In genomic region chr6:40328376-40328987, GRCh38 we compare ENCODE assay signal across 9 cellular contexts.
A peak's percentile ranks its signal among the peaks of the same experiment; 100 is the strongest.
DNase-seq lines count a peak whose midpoint lies in the region; ATAC-seq, FAIRE-seq and TF ChIP-seq lines count a peak whose summit lies in the region.
"Had no signal": no experiment of that assay in that cellular context is flagged by ENCODE, and none has a peak within 500 bp of the region (broad histone marks: within the 10 kb centered on the region; RNA-seq: fewer than 3 reads in every experiment).

No MANE protein-coding gene starts in this region.

- DNase-seq in NCI-H1417 (lab: John Stamatoyannopoulos, UW) (peak; percentile 70 to 80 (median 72)), NCI-H1417 treated with DMSO at 0.1 percent for 48 hours (lab: John Stamatoyannopoulos, UW) (no peak), NCI-H2196 treated with DMSO at 0.1 percent for 48 hours (lab: John Stamatoyannopoulos, UW; ENCODE audit: unreplicated experiment) (peak; percentile 68), keratinocyte (ENCODE audit: low read depth, low spot score) (peak; percentile 19), MG63 (no peak)
- DNase-seq in activated naive CD4-positive, alpha-beta T cell treated with anti-CD3 and anti-CD28 coated beads for 36 hours: peak; percentile 55
- DNase-seq in stimulated activated naive CD4-positive, alpha-beta T cell (lab: John Stamatoyannopoulos, UW): peak in 5 of 6 experiments; percentile 6 to 69 (median 11)

- H3K4me1 ChIP-seq in keratinocyte (ENCODE audit: control insufficient read depth, extremely low read depth, insufficient read depth, low read length): no peaks in the 10 kb centered on the region

- H3K9me3 Mint-ChIP-seq in activated naive CD4-positive, alpha-beta T cell treated with anti-CD3 and anti-CD28 coated beads for 36 hours: no peaks in the 10 kb centered on the region

- H3K4me3 Mint-ChIP-seq in activated naive CD4-positive, alpha-beta T cell treated with anti-CD3 and anti-CD28 coated beads for 36 hours: no peak overlapping the region

- H3K27ac Mint-ChIP-seq in activated naive CD4-positive, alpha-beta T cell treated with anti-CD3 and anti-CD28 coated beads for 36 hours: no peak overlapping the region

- no peak overlapping the region for H3K4me2 ChIP-seq in keratinocyte (ENCODE audit: control insufficient read depth, extremely low read depth, insufficient read depth, low read depth, low read length)

- intact Hi-C loops in activated naive CD4-positive, alpha-beta T cell treated with anti-CD3 and anti-CD28 coated beads for 36 hours (cut with micrococcal nuclease): loop anchor here (1.0 to 5.0 kb wide), 4 partner anchors 259 to 698 kb away; partner anchors contain the start of gene LRFN2

- H3K9me3 ChIP-seq in keratinocyte (ENCODE audit: control insufficient read depth, low read depth, low read length) (no peaks in the 10 kb centered on the region), MG63 (no peaks in the 10 kb centered on the region)

- no peak for ATAC-seq in GM18517 (IDR thresholded peaks at IDR 0.05; ENCODE audit: unreplicated experiment)

- H3K27me3 Mint-ChIP-seq in activated naive CD4-positive, alpha-beta T cell treated with anti-CD3 and anti-CD28 coated beads for 36 hours (ENCODE audit: low read depth): peaks cover 18% of the 10 kb centered on the region

- H3K79me2 ChIP-seq in keratinocyte (ENCODE audit: control insufficient read depth, insufficient read depth, low read length): no peaks in the 10 kb centered on the region

- dilution Hi-C loops in keratinocyte (cut with MboI; ENCODE audit: extremely low pct_ligation_motif_present, low sequenced_read_pairs): no loop called here

- H3K27me3 ChIP-seq in keratinocyte (ENCODE audit: control insufficient read depth, extremely low read depth, insufficient read depth, low read length) (peaks cover 33% of the 10 kb centered on the region), MG63 (no peaks in the 10 kb centered on the region)

- no peaks in the 10 kb centered on the region for H4K20me1 ChIP-seq in keratinocyte (ENCODE audit: control insufficient read depth, extremely low read depth, insufficient read depth, low read length)

- peak; percentile 94 to 99 (median 96) for TF ChIP-seq CTCF in keratinocyte (optimal IDR thresholded peaks at IDR 0.05 in 1 of 3, IDR thresholded peaks at IDR 0.05 in 1 of 3, conservative IDR thresholded peaks at IDR 0.05 in 1 of 3; ENCODE audit: extremely low read depth in 1 of 3, insufficient read depth in 2 of 3, low read length in 3 of 3)

- H3K4me1 Mint-ChIP-seq in activated naive CD4-positive, alpha-beta T cell treated with anti-CD3 and anti-CD28 coated beads for 36 hours (ENCODE audit: low read depth): peaks cover 2% of the 10 kb centered on the region

- FAIRE-seq in keratinocyte (lab: Jason Lieb, UNC): peak; percentile 84
- FAIRE-seq: TTC549 had no signal

- no peak overlapping the region for H3K9ac ChIP-seq in keratinocyte (ENCODE audit: control insufficient read depth, extremely low read depth, insufficient read depth, low read length)

- H3K36me3 Mint-ChIP-seq in activated naive CD4-positive, alpha-beta T cell treated with anti-CD3 and anti-CD28 coated beads for 36 hours (ENCODE audit: low read depth): no peaks in the 10 kb centered on the region

- CTCF ChIA-PET in activated naive CD4-positive, alpha-beta T cell treated with anti-CD3 and anti-CD28 coated beads for 36 hours (lab: Charles Lee): interaction anchor here (0.6 to 2.3 kb wide), 5 partner anchors 14 to 999 kb away, joined by 3 to 5 read pairs (median 3); no protein-coding TSS in a partner anchor

- H3K9me1 ChIP-seq in keratinocyte (ENCODE audit: control insufficient read depth, extremely low read depth, insufficient read depth, low read length): no peaks in the 10 kb centered on the region

- no peak overlapping the region for H2AFZ ChIP-seq in keratinocyte (ENCODE audit: control insufficient read depth, low read length)

- H3K36me3 ChIP-seq in keratinocyte (ENCODE audit: control insufficient read depth in 2 of 2, extremely low read depth in 1 of 2, insufficient read depth in 2 of 2, low read length in 2 of 2) (no peaks in the 10 kb centered on the region), MG63 (no peaks in the 10 kb centered on the region)

- no peak overlapping the region for H3K27ac ChIP-seq in keratinocyte (ENCODE audit: control insufficient read depth, insufficient read depth, low read length)

- no peak overlapping the region for H3K4me3 ChIP-seq in keratinocyte (ENCODE audit: control insufficient read depth in 2 of 3, extremely low read depth in 1 of 3, insufficient read depth in 2 of 3, low read depth in 1 of 3, low read length in 3 of 3)
- H3K4me3 ChIP-seq in MG63: no peak overlapping the region

Comparison
In these comparisons a context has a peak if more than half of its experiments do, and no peak if none do; other contexts are left out.
1. DNase-seq: peak in NCI-H1417 (3 of 3), NCI-H2196 treated with DMSO at 0.1 percent for 48 hours (single experiment), activated naive CD4-positive, alpha-beta T cell treated with anti-CD3 and anti-CD28 coated beads for 36 hours (single experiment), keratinocyte (single experiment) and stimulated activated naive CD4-positive, alpha-beta T cell (5 of 6); none in NCI-H1417 treated with DMSO at 0.1 percent for 48 hours (single experiment) and MG63 (single experiment).